27 cellular contexts compared by ENCODE assay signal in genomic region chr13:107834717-107835116, GRCh38.
A peak's percentile ranks its signal among the peaks of the same experiment; 100 is the strongest.
DNase-seq lines count a peak whose midpoint lies in the region; ATAC-seq, FAIRE-seq and TF ChIP-seq lines count a peak whose summit lies in the region.
"Had no signal": no experiment of that assay in that cellular context is flagged by ENCODE, and none has a peak within 500 bp of the region (broad histone marks: within the 10 kb centered on the region; RNA-seq: fewer than 3 reads in every experiment).

No MANE protein-coding gene starts in this region.

- H3K4me1 Mint-ChIP-seq in MCF 10A (ENCODE audit: insufficient read depth, unreplicated experiment) (no peaks in the 10 kb centered on the region), WTC11 (peaks cover 59% of the 10 kb centered on the region), mesothelial cell of epicardium (peaks cover 6% of the 10 kb centered on the region)
- H3K4me1 Mint-ChIP-seq in stimulated activated effector memory CD8-positive, alpha-beta T cell treated with anti-CD3 and anti-CD28 coated beads, Interleukin-12 subunit alpha, Interleukin-12 subunit beta, amount 100 ng/mL, for 72 hours = no peaks in the 10 kb centered on the region
- H3K4me1 Mint-ChIP-seq: CD4-positive, alpha-beta memory T cell; central memory CD8-positive, alpha-beta T cell had no signal

- H3K4me1 ChIP-seq in mammary epithelial cell (ENCODE audit: insufficient read depth, low read length) = no peaks in the 10 kb centered on the region
- H3K4me1 ChIP-seq: sigmoid colon, suprapubic skin had no signal

- no peak for ATAC-seq in WTC11
- ATAC-seq in GM21423 (IDR thresholded peaks at IDR 0.05; ENCODE audit: unreplicated experiment) = no peak
- ATAC-seq in stimulated activated effector memory CD8-positive, alpha-beta T cell treated with anti-CD3 and anti-CD28 coated beads, Interleukin-12 subunit alpha, Interleukin-12 subunit beta, amount 100 ng/mL, for 72 hours = no peak

- DNase-seq in mammary epithelial cell (peak; percentile 5), MCF 10A (ENCODE audit: unreplicated experiment) (no peak), WTC11 (ENCODE audit: low spot score) (no peak), mesothelial cell of epicardium (ENCODE audit: low spot score in 2 of 2, unreplicated experiment in 2 of 2) (no peak), NCI-H2081 treated with DMSO at 0.1 percent for 48 hours (lab: John Stamatoyannopoulos, UW) (no peak)
- DNase-seq in stimulated activated effector memory CD8-positive, alpha-beta T cell treated with anti-CD3 and anti-CD28 coated beads, Interleukin-12 subunit alpha, Interleukin-12 subunit beta, amount 100 ng/mL, for 72 hours (ENCODE audit: low spot score in 2 of 2) = no peak
- DNase-seq: activated effector memory CD4-positive, alpha-beta T cell treated with Interleukin-2 at 50 U/mL for 16 hours; activated T-cell treated with anti-CD3 and anti-CD28 coated beads for 4 hours; aorta; CD4-positive, alpha-beta memory T cell; DMS 273 treated with DMSO at 0.1 percent for 48 hours; NCI-H1105; NCI-H1930; NCI-H345; NCI-H748 treated with DMSO at 0.1 percent for 48 hours; sigmoid colon; stimulated activated CD4-positive, alpha-beta T cell treated with anti-CD3 and anti-CD28 coated beads, Interleukin-4, amount 100 ng/mL, for 4 hours; stimulated activated naive CD4-positive, alpha-beta T cell had no signal

- FAIRE-seq in islet of Langerhans (lab: Jason Lieb, UNC) = peak; percentile 9
- FAIRE-seq: H1 had no signal

- CTCF ChIA-PET in mammary epithelial cell (lab: Charles Lee; ENCODE audit: low non-redundant PET) = no interaction called here
- CTCF ChIA-PET in MCF 10A (lab: Yijun Ruan, JAX) = no interaction called here
- CTCF ChIA-PET in WTC11 (lab: Charles Lee) = no interaction called here

- no peaks in the 10 kb centered on the region for H3K36me3 Mint-ChIP-seq in MCF 10A (ENCODE audit: insufficient read depth, unreplicated experiment)
- H3K36me3 Mint-ChIP-seq in WTC11 = no peaks in the 10 kb centered on the region
- H3K36me3 Mint-ChIP-seq in stimulated activated effector memory CD8-positive, alpha-beta T cell treated with anti-CD3 and anti-CD28 coated beads, Interleukin-12 subunit alpha, Interleukin-12 subunit beta, amount 100 ng/mL, for 72 hours = no peaks in the 10 kb centered on the region
- no peaks in the 10 kb centered on the region for H3K36me3 Mint-ChIP-seq in mesothelial cell of epicardium
- H3K36me3 Mint-ChIP-seq: activated naive CD8-positive, alpha-beta T cell; CD4-positive, alpha-beta memory T cell had no signal

- H2AFZ ChIP-seq in mammary epithelial cell (ENCODE audit: low read depth, low read length) = no peak overlapping the region

- no peaks in the 10 kb centered on the region for H3K36me3 ChIP-seq in mammary epithelial cell (ENCODE audit: insufficient read depth, low read length)
- H3K36me3 ChIP-seq: sigmoid colon, SJSA1, suprapubic skin had no signal

- no peak overlapping the region for H3K4me3 Mint-ChIP-seq in MCF 10A (ENCODE audit: unreplicated experiment)
- no peak overlapping the region for H3K4me3 Mint-ChIP-seq in WTC11
- no peak overlapping the region for H3K4me3 Mint-ChIP-seq in stimulated activated effector memory CD8-positive, alpha-beta T cell treated with anti-CD3 and anti-CD28 coated beads, Interleukin-12 subunit alpha, Interleukin-12 subunit beta, amount 100 ng/mL, for 72 hours
- H3K4me3 Mint-ChIP-seq in mesothelial cell of epicardium = no peak overlapping the region
- H3K4me3 Mint-ChIP-seq: activated naive CD8-positive, alpha-beta T cell; CD4-positive, alpha-beta memory T cell; central memory CD8-positive, alpha-beta T cell had no signal

- 25% methylated on average over 5 of the region's 5 CpGs for WGBS in mammary epithelial cell (ENCODE audit: low coverage, missing lambda C conversion rate)

- peaks cover 3% of the 10 kb centered on the region for H3K9me3 ChIP-seq in mammary epithelial cell (replicated peaks; ENCODE audit: insufficient read depth, low read length)
- H3K9me3 ChIP-seq: sigmoid colon, SJSA1, suprapubic skin had no signal

- H3K79me2 ChIP-seq in mammary epithelial cell (ENCODE audit: insufficient read depth, low read length) = no peaks in the 10 kb centered on the region

- dilution Hi-C loops in mammary epithelial cell (cut with HindIII; ENCODE audit: low sequenced_read_pairs) = no loop called here

- in situ Hi-C loops in mammary epithelial cell (cut with MboI; ENCODE audit: low sequenced_read_pairs in 2 of 2) = no loop called here

- H3K27ac Mint-ChIP-seq in MCF 10A (ENCODE audit: low read depth, unreplicated experiment) (no peak overlapping the region), WTC11 (peak overlapping the region; percentile 15), mesothelial cell of epicardium (no peak overlapping the region)
- no peak overlapping the region for H3K27ac Mint-ChIP-seq in stimulated activated effector memory CD8-positive, alpha-beta T cell treated with anti-CD3 and anti-CD28 coated beads, Interleukin-12 subunit alpha, Interleukin-12 subunit beta, amount 100 ng/mL, for 72 hours
- H3K27ac Mint-ChIP-seq: activated naive CD8-positive, alpha-beta T cell; progenitor cell of endocrine pancreas had no signal

- TF ChIP-seq CTCF in mammary epithelial cell (conservative IDR thresholded peaks at IDR 0.05 in 1 of 2, IDR thresholded peaks at IDR 0.05 in 1 of 2; ENCODE audit: extremely low read depth in 1 of 2, insufficient read depth in 1 of 2, low read depth in 1 of 2, low read length in 2 of 2) (no peak), MCF 10A (IDR thresholded peaks at IDR 0.05; ENCODE audit: unreplicated experiment) (no peak), WTC11 (IDR thresholded peaks at IDR 0.05) (no peak), mesothelial cell of epicardium (IDR thresholded peaks at IDR 0.05; ENCODE audit: unreplicated experiment) (no peak)

- no peaks in the 10 kb centered on the region for H4K20me1 ChIP-seq in mammary epithelial cell (ENCODE audit: insufficient read depth, low read length)

- peak overlapping the region; percentile 51 for H3K27ac ChIP-seq in mammary epithelial cell (ENCODE audit: insufficient read depth, low read depth, low read length)
- H3K27ac ChIP-seq: 22Rv1, sigmoid colon, suprapubic skin had no signal

- intact Hi-C loops in mammary epithelial cell (cut with micrococcal nuclease) (no loop called here), MCF 10A (cut with micrococcal nuclease) (no loop called here)

- H3K9me3 Mint-ChIP-seq in MCF 10A (ENCODE audit: unreplicated experiment) (peaks cover 11% of the 10 kb centered on the region), WTC11 (no peaks in the 10 kb centered on the region), mesothelial cell of epicardium (no peaks in the 10 kb centered on the region)
- peaks cover 13% of the 10 kb centered on the region for H3K9me3 Mint-ChIP-seq in stimulated activated effector memory CD8-positive, alpha-beta T cell treated with anti-CD3 and anti-CD28 coated beads, Interleukin-12 subunit alpha, Interleukin-12 subunit beta, amount 100 ng/mL, for 72 hours

- no peak overlapping the region for H3K9ac ChIP-seq in mammary epithelial cell (ENCODE audit: insufficient read depth, low read length)

- H3K4me3 ChIP-seq in mammary epithelial cell (replicated peaks in 1 of 3; ENCODE audit: insufficient read depth in 1 of 3, low read depth in 2 of 3, low read length in 3 of 3) = no peak overlapping the region
- H3K4me3 ChIP-seq: sigmoid colon, SJSA1, suprapubic skin had no signal

- peaks cover 1% of the 10 kb centered on the region for H3K27me3 ChIP-seq in mammary epithelial cell (ENCODE audit: insufficient read depth, low read length)
- H3K27me3 ChIP-seq: sigmoid colon, SJSA1, suprapubic skin had no signal

- POLR2A ChIA-PET in MCF 10A (lab: Yijun Ruan, JAX) (interaction anchor here (0.6 kb wide), 1 partner anchor 26 kb away, joined by 3 read pairs; no protein-coding TSS in a partner anchor), WTC11 (lab: Charles Lee) (no interaction called here)

- H3K4me2 ChIP-seq in mammary epithelial cell (ENCODE audit: insufficient read depth, low read depth, low read length) = no peak overlapping the region

- BruUV-seq in mammary epithelial cell (replicated peaks; lab: Mats Ljungman, UMichigan) = no TSS peak
- no TSS peak for BruUV-seq in MCF 10A (replicated peaks; lab: Mats Ljungman, UMichigan)

- H3K27me3 Mint-ChIP-seq in MCF 10A (ENCODE audit: insufficient read depth, unreplicated experiment) = no peaks in the 10 kb centered on the region
- H3K27me3 Mint-ChIP-seq in WTC11 (ENCODE audit: low read depth) = no peaks in the 10 kb centered on the region
- peaks cover 12% of the 10 kb centered on the region for H3K27me3 Mint-ChIP-seq in mesothelial cell of epicardium (ENCODE audit: low read depth)
- H3K27me3 Mint-ChIP-seq: activated naive CD8-positive, alpha-beta T cell; CD4-positive, alpha-beta memory T cell; central memory CD8-positive, alpha-beta T cell; progenitor cell of endocrine pancreas had no signal

TF ChIP-seq in WTC11, 78 proteins besides CTCF, POLR2A, EP300 and RAD21 (continues in another document):
- no peak for TF ChIP-seq ZNF219 (CRISPR knock-in tag; IDR thresholded peaks at IDR 0.05; ENCODE audit: borderline replicate concordance)
- no peak for TF ChIP-seq ARID4B (CRISPR knock-in tag; IDR thresholded peaks at IDR 0.05; ENCODE audit: borderline replicate concordance)
